In genomic region chr10:67663449-67664087, GRCh38 we compare ENCODE assay signal across 24 cellular contexts. TPM values are rescaled to one million over a fixed set of nuclear protein-coding genes. Genes with fewer than 3 reads are reported as not detected.
DNase-seq lines count a peak whose midpoint lies in the region; ATAC-seq and TF ChIP-seq lines count a peak whose summit lies in the region.
"Had no signal": no experiment of that assay in that cellular context is flagged by ENCODE, and none has a peak within 500 bp of the region (broad histone marks: within the 10 kb centered on the region; RNA-seq: fewer than 3 reads in every experiment).

No MANE protein-coding gene starts in this region.

- no peaks in the 10 kb centered on the region for H3K79me1 ChIP-seq in H9 (ENCODE audit: insufficient read depth, low read depth, low read length, poor library complexity, severe bottlenecking)

- peak; percentile 31 for DNase-seq in H9
- peak in 36 of 56 donors; percentile 0 to 68 (median 36) for DNase-seq in amygdala (lab: John Stamatoyannopoulos, UW)
- peak; percentile 25 for DNase-seq in left ventricle myocardium superior
- DNase-seq in psoas muscle, result peak; percentile 42 to 72
- no peak for DNase-seq in spleen
- DNase-seq in NOMO-1 treated with DMSO at 0.1 percent for 48 hours (lab: John Stamatoyannopoulos, UW; ENCODE audit: unreplicated experiment), result no peak
- no peak for DNase-seq in NCI-H774 (lab: John Stamatoyannopoulos, UW)
- DNase-seq in NOMO-1 (lab: John Stamatoyannopoulos, UW; ENCODE audit: unreplicated experiment in 2 of 2), result no peak
- DNase-seq: ACHN; activated CD4-positive, alpha-beta T cell treated with anti-CD3 and anti-CD28 coated beads, Interleukin-2, amount 50 U/mL, for 1 hour; aorta; GF-D8; HCEC 1CT; IMR-90; naive thymus-derived CD8-positive, alpha-beta T cell; NCI-H1694 treated with DMSO at 0.1 percent for 48 hours; SHP77 treated with DMSO at 0.1 percent for 48 hours; stimulated activated CD4-positive, alpha-beta T cell treated with anti-CD3 and anti-CD28 coated beads, Interleukin-12 subunit alpha, Interleukin-12 subunit beta, amount 100 ng/mL, for 4 hours; stimulated activated CD8-positive, alpha-beta memory T cell treated with anti-CD3 and anti-CD28 coated beads, Interleukin-4, amount 100 ng/mL, for 48 hours; T-cell had no signal

- H2AK5ac ChIP-seq in H9 (ENCODE audit: insufficient read length, low read length), result no peak overlapping the region

- TF ChIP-seq POLR2A in spleen (IDR thresholded peaks at IDR 0.05), result no peak

- no peak overlapping the region for H3K4ac ChIP-seq in H9 (ENCODE audit: low read depth, low read length)

- no peaks in the 10 kb centered on the region for H3K36me3 Mint-ChIP-seq in H9 (ENCODE audit: insufficient read depth in 1 of 3, low read depth in 3 of 3)
- H3K36me3 Mint-ChIP-seq: memory B cell; naive thymus-derived CD8-positive, alpha-beta T cell; T-cell had no signal

- H3K36me3 ChIP-seq in psoas muscle (ENCODE audit: insufficient read depth in 1 of 2, low read depth in 1 of 2), result no peaks in the 10 kb centered on the region
- H3K36me3 ChIP-seq in spleen, result no peaks in the 10 kb centered on the region
- H3K36me3 ChIP-seq: suprapubic skin had no signal

- no peaks in the 10 kb centered on the region for H3K4me1 ChIP-seq in H9 (ENCODE audit: insufficient read depth, low read length)
- H3K4me1 ChIP-seq in psoas muscle, result peaks cover 20% of the 10 kb centered on the region
- no peaks in the 10 kb centered on the region for H3K4me1 ChIP-seq in spleen
- H3K4me1 ChIP-seq: suprapubic skin had no signal

- H4K8ac ChIP-seq in H9 (replicated peaks; ENCODE audit: insufficient read length, low read depth, low read length), result no peak overlapping the region

- no peak overlapping the region for H2BK20ac ChIP-seq in H9 (ENCODE audit: low read depth, low read length, poor library complexity, severe bottlenecking)

- intact Hi-C loops in left ventricle myocardium superior (cut with micrococcal nuclease), result no loop called here
- intact Hi-C loops in psoas muscle (cut with DNase I), result no loop called here
- intact Hi-C loops in spleen (cut with DNase I; ENCODE audit: low total_unique reads), result loop anchor here (10.0 kb wide), 1 partner anchor 111 kb away; no protein-coding TSS in a partner anchor

- H2BK5ac ChIP-seq in H9 (ENCODE audit: insufficient read length, low read length), result no peak overlapping the region

- H3K9ac ChIP-seq in H9 (ENCODE audit: extremely low read depth, insufficient read length, low read length), result no peak overlapping the region

- H3K23ac ChIP-seq in H9 (ENCODE audit: insufficient read length, low read depth, low read length), result no peak overlapping the region

- H3T11ph ChIP-seq in H9 (ENCODE audit: low read length), result no peak overlapping the region

- no peak overlapping the region for H3K4me3 Mint-ChIP-seq in H9
- H3K4me3 Mint-ChIP-seq: memory B cell; naive thymus-derived CD8-positive, alpha-beta T cell; T-cell had no signal

- no peaks in the 10 kb centered on the region for H3K9me3 ChIP-seq in H9 (ENCODE audit: control insufficient read depth, low read depth, low read length)
- no peaks in the 10 kb centered on the region for H3K9me3 ChIP-seq in psoas muscle
- no peaks in the 10 kb centered on the region for H3K9me3 ChIP-seq in spleen
- H3K9me3 ChIP-seq: suprapubic skin had no signal

- no peak overlapping the region for H3K14ac ChIP-seq in H9 (ENCODE audit: insufficient read depth, low read length)

- H3K27ac Mint-ChIP-seq in H9, result no peak overlapping the region; a peak in 2 of 7 replicates
- H3K27ac Mint-ChIP-seq: memory B cell, progenitor cell of endocrine pancreas, T-cell had no signal

- H4K20me1 ChIP-seq in H9 (ENCODE audit: control insufficient read depth, insufficient read depth, insufficient read length), result no peaks in the 10 kb centered on the region

- TF ChIP-seq CTCF in H9 (conservative IDR thresholded peaks at IDR 0.05) (no peak), psoas muscle (IDR thresholded peaks at IDR 0.05) (no peak), spleen (IDR thresholded peaks at IDR 0.05 in 8 of 11, conservative IDR thresholded peaks at IDR 0.05 in 3 of 11) (no peak)

- no CpG with 5 or more reads among the region's 13 CpGs for WGBS in H9 (ENCODE audit: extremely low coverage, insufficient read length, low lambda C conversion rate)
- WGBS in psoas muscle, 3 donors, result 21 to 44% (median 24%) methylated on average over 12 to 13 of the region's 13 CpGs
- WGBS in spleen, 5 donors, result 70 to 87% (median 80%) methylated on average over 12 to 13 of the region's 13 CpGs

- H3K27ac ChIP-seq in H9 (ENCODE audit: insufficient read length, low read depth, low read length), result no peak overlapping the region
- H3K27ac ChIP-seq in psoas muscle, result peak overlapping the region; percentile 91
- no peak overlapping the region for H3K27ac ChIP-seq in spleen
- H3K27ac ChIP-seq: C4-2B, suprapubic skin had no signal

- no peak overlapping the region for H2BK12ac ChIP-seq in H9 (ENCODE audit: insufficient read length, low read depth, low read length)

- H3K23me2 ChIP-seq in H9 (ENCODE audit: insufficient read length, low read depth, low read length, poor library complexity, severe bottlenecking), result no peaks in the 10 kb centered on the region

- no peaks in the 10 kb centered on the region for H3K27me3 Mint-ChIP-seq in H9 (ENCODE audit: low read depth)

- H3K9me3 Mint-ChIP-seq in H9, result no peaks in the 10 kb centered on the region
- H3K9me3 Mint-ChIP-seq: memory B cell; naive thymus-derived CD8-positive, alpha-beta T cell; T-cell had no signal

- no peak overlapping the region for H2AFZ ChIP-seq in H9 (ENCODE audit: low read length)

- no peak overlapping the region for H2BK120ac ChIP-seq in H9 (ENCODE audit: low read depth, low read length, poor library complexity, severe bottlenecking)

- no peak overlapping the region for H3K4me2 ChIP-seq in H9 (ENCODE audit: insufficient read depth, insufficient read length, low read length)

- no peaks in the 10 kb centered on the region for H3K79me2 ChIP-seq in H9 (ENCODE audit: insufficient read depth, low read length)

- H3K56ac ChIP-seq in H9 (ENCODE audit: insufficient read length, low read depth, low read length), result no peak overlapping the region

- ATAC-seq in left ventricle myocardium superior, result peak; percentile 23
- ATAC-seq in psoas muscle, result peak; percentile 32 to 48 (median 44)
- ATAC-seq: naive thymus-derived CD8-positive, alpha-beta T cell; T-cell had no signal

- H3K4me1 Mint-ChIP-seq in H9, result peaks cover 5 to 10% of the 10 kb centered on the region in 2 experiments; a peak in 3 of 4 replicates
- H3K4me1 Mint-ChIP-seq: memory B cell; naive thymus-derived CD8-positive, alpha-beta T cell; T-cell had no signal

- H3K18ac ChIP-seq in H9 (ENCODE audit: insufficient read length, low read depth, low read length), result no peak overlapping the region

- no peak overlapping the region for H4K5ac ChIP-seq in H9 (ENCODE audit: insufficient read length, low read depth, low read length)

- no peak overlapping the region for H2BK15ac ChIP-seq in H9 (ENCODE audit: low read depth, low read length)

- H4K91ac ChIP-seq in H9 (ENCODE audit: insufficient read length, low read depth, low read length), result no peak overlapping the region

- peak overlapping the region; percentile 63 for H3K4me3 ChIP-seq in psoas muscle
- H3K4me3 ChIP-seq in spleen, result no peak overlapping the region
- H3K4me3 ChIP-seq: suprapubic skin had no signal

- no peaks in the 10 kb centered on the region for H3K27me3 ChIP-seq in H9 (ENCODE audit: insufficient read depth, low read length)
- H3K27me3 ChIP-seq in psoas muscle (ENCODE audit: insufficient read depth in 3 of 3, low read length in 2 of 3), result no peaks in the 10 kb centered on the region
- no peaks in the 10 kb centered on the region for H3K27me3 ChIP-seq in spleen (replicated peaks in 1 of 7)
- H3K27me3 ChIP-seq: suprapubic skin had no signal

RNA-seq across cellular contexts. Expression of gene CTNNA3, which starts 32.4 kb away (rescaled TPM):
- total RNA-seq in H9 (2021) (2.3 and 3.3 TPM in 2 replicates), left ventricle myocardium superior (130 TPM), psoas muscle (10 to 100 TPM; 28.1 to 66.2 (median 46.5) TPM), spleen (1 to 10 TPM in 4 of 7 donors, under 1 TPM in 3; 0.51 to 2.4 (median 1.1) TPM)
- polyA plus RNA-seq in psoas muscle (1 to 10 TPM in 2 of 3 donors, under 1 TPM in 1; 0.85 to 5.2 (median 1.9) TPM), spleen (under 1 TPM in 2 of 3 donors, not detected in 1; 0.03 to 0.13 TPM)
- total RNA-seq: naive thymus-derived CD8-positive, alpha-beta T cell had no signal
- polyA plus RNA-seq: naive thymus-derived CD8-positive, alpha-beta T cell had no signal

Comparison
In these comparisons a context has a peak if more than half of its experiments do, and no peak if none do; other contexts are left out.
1. DNase-seq: peak in H9 (single experiment), amygdala (36 of 56), left ventricle myocardium superior (single experiment) and psoas muscle (2 of 2); none in spleen (single experiment), NOMO-1 treated with DMSO at 0.1 percent for 48 hours (single experiment), NCI-H774 (single experiment) and NOMO-1 (0 of 2).